ENCODE assay signal across 25 cellular contexts in the genomic region with DNA sequence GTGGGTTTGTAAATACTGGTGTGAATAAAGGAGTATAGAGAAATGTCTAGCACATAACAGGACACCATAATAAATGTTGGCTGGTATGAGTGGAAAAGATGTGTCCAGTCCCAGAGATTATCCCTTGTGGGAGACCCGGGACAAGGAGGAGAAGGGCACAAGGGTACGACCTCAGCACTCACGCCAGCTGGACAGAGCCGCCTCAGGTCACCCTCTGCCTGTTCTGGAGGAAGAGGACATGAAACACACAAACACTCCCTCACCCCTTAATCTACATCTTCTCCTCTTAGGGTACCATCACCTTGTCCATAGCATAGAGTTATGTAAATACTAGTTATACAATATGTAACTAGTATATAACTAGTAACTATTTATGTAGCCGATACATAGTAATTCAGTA. TPM values are rescaled to one million over a fixed set of nuclear protein-coding genes. Genes with fewer than 3 reads are reported as not detected.
"Had no signal": no experiment of that assay in that cellular context is flagged by ENCODE, and none has a peak within 500 bp of the region (broad histone marks: within the 10 kb centered on the region; RNA-seq: fewer than 3 reads in every experiment).

No MANE protein-coding gene starts in this region.

- H3K27ac ChIP-seq: neural progenitor cell, ovary, parathyroid adenoma, psoas muscle, right lobe of liver, sigmoid colon, stomach, thoracic aorta, thyroid gland, tibial nerve, upper lobe of left lung, vagina had no signal

- H2AFZ ChIP-seq: neural progenitor cell, parathyroid adenoma had no signal

- H3K79me2 ChIP-seq: parathyroid adenoma had no signal

- H3K27me3 ChIP-seq: ovary, right lobe of liver, sigmoid colon, stomach, thyroid gland, tibial nerve, upper lobe of left lung, vagina had no signal

- H3K9me3 ChIP-seq: ovary, psoas muscle, right lobe of liver, sigmoid colon, stomach, thoracic aorta, thyroid gland, upper lobe of left lung, vagina had no signal

- DNase-seq: occipital lobe; ovary; posterior cingulate gyrus; psoas muscle; right cardiac atrium; right lobe of liver; sigmoid colon; small intestine; stimulated activated CD4-positive, alpha-beta T cell treated with anti-CD3 and anti-CD28 coated beads, Interleukin-15, amount 100 ng/mL, for 24 hours; stimulated activated CD4-positive, alpha-beta T cell treated with anti-CD3 and anti-CD28 coated beads, Interleukin-2, amount 100 ng/mL, for 24 hours; stimulated activated CD4-positive, alpha-beta T cell treated with anti-CD3 and anti-CD28 coated beads, Interleukin-2, amount 100 ng/mL, for 48 hours; stimulated activated CD4-positive, alpha-beta T cell treated with anti-CD3 and anti-CD28 coated beads, Interleukin-4, amount 100 ng/mL, for 24 hours; stimulated activated naive B cell treated with anti-CD40 and anti-IgM and Interleukin-4, amounts not matched to agents 10 μg/mL and 1 μg/mL and 100 μg/mL, for 72 hours; stimulated activated naive CD4-positive, alpha-beta T cell treated with Interleukin-2 at 50 U/mL for 16 hours; stomach; thyroid gland; trophoblast cell; upper lobe of left lung had no signal

- H3K36me3 ChIP-seq: neural progenitor cell, ovary, right lobe of liver, sigmoid colon, stomach, thoracic aorta, thyroid gland, tibial nerve, upper lobe of left lung, vagina had no signal

- H3K4me3 ChIP-seq: neural progenitor cell, ovary, psoas muscle, right lobe of liver, sigmoid colon, stomach, thoracic aorta, thyroid gland, tibial nerve, upper lobe of left lung, vagina had no signal

- H3K4me2 ChIP-seq: neural progenitor cell had no signal

- H3K9ac ChIP-seq: neural progenitor cell, parathyroid adenoma had no signal

- H3K4me1 ChIP-seq: neural progenitor cell, psoas muscle, right lobe of liver, sigmoid colon, stomach, thyroid gland, tibial nerve, vagina had no signal

- ATAC-seq: psoas muscle; right cardiac atrium; right lobe of liver; stimulated activated effector memory CD8-positive, alpha-beta T cell treated with anti-CD3 and anti-CD28 coated beads, Interleukin-12 subunit alpha, Interleukin-12 subunit beta, amount 100 ng/mL, for 72 hours; stimulated activated naive B cell treated with anti-CD40 and anti-IgM and Interleukin-4, amounts not matched to agents 10 μg/mL and 1 μg/mL and 100 μg/mL, for 72 hours had no signal

RNA-seq across cellular contexts. Expression of a gene that starts 38.2 kb away (rescaled TPM):
- polyA plus RNA-seq: neural cell, right cardiac atrium had no signal

RNA-seq across cellular contexts. Expression of a gene that starts 56.8 kb away (rescaled TPM):
- polyA plus RNA-seq: neural cell, ovary, psoas muscle, right cardiac atrium, sigmoid colon, small intestine, stomach had no signal
